23 cellular contexts compared by ENCODE assay signal in the genomic region with DNA sequence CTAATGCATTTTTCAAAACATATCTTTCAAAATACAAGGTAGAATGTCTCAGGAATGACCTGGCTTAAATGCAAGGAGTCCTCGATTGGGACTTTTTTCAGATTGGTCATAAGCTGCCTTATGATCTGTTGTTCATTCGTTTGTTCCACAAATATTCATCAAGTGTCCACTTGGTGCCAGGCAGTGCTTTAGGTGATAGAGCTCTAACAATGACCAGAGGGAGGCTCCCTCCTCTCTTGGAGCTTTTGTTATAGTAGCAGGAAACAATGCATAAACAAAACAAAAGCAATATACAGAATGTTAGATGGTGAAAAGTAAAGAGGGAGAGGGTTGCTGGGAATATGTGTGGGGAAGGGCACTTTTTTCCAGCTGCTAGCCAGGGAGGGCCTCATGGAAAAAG.
DNase-seq lines count a peak whose midpoint lies in the region; ATAC-seq, FAIRE-seq and TF ChIP-seq lines count a peak whose summit lies in the region.
"Had no signal": no experiment of that assay in that cellular context is flagged by ENCODE, and none has a peak within 500 bp of the region (broad histone marks: within the 10 kb centered on the region; RNA-seq: fewer than 3 reads in every experiment).

No MANE protein-coding gene starts in this region.

- TF ChIP-seq CTCF in omental fat pad (IDR thresholded peaks at IDR 0.05) = no peak

- FAIRE-seq in GM19239 (lab: Jason Lieb, UNC) = no peak

- peaks cover 47% of the 10 kb centered on the region for H3K36me3 Mint-ChIP-seq in activated CD8-positive, alpha-beta memory T cell treated with anti-CD3 and anti-CD28 coated beads, Interleukin-2, amount 10 ng/mL, durations not matched to agents 7 days and 5 days
- peaks cover 16% of the 10 kb centered on the region for H3K36me3 Mint-ChIP-seq in central memory CD8-positive, alpha-beta T cell (ENCODE audit: insufficient read depth)

- peak overlapping the region; percentile 2 for H3K4me3 Mint-ChIP-seq in activated CD8-positive, alpha-beta memory T cell treated with anti-CD3 and anti-CD28 coated beads, Interleukin-2, amount 10 ng/mL, durations not matched to agents 7 days and 5 days
- H3K4me3 Mint-ChIP-seq in central memory CD8-positive, alpha-beta T cell = no peak overlapping the region
- H3K4me3 Mint-ChIP-seq: activated naive CD4-positive, alpha-beta T cell treated with anti-CD3 and anti-CD28 coated beads, Interleukin-2, amount 50 U/mL, for 24 hours had no signal

- ATAC-seq in activated CD8-positive, alpha-beta memory T cell treated with anti-CD3 and anti-CD28 coated beads, Interleukin-2, amount 10 ng/mL, durations not matched to agents 7 days and 5 days = no peak
- ATAC-seq in HG03175 (IDR thresholded peaks at IDR 0.05; ENCODE audit: unreplicated experiment) = peak; percentile 23
- no peak for ATAC-seq in central memory CD8-positive, alpha-beta T cell (replicated peaks; ENCODE audit: extremely low read depth, poor library complexity, severe bottlenecking)
- ATAC-seq in omental fat pad (ENCODE audit: low FRiP score) = peak; percentile 57
- ATAC-seq: activated CD4-positive, CD25-positive, alpha-beta regulatory T cell treated with anti-CD3 and anti-CD28 coated beads, Interleukin-2, amount 50 U/mL, for 24 hours; gastrocnemius medialis; HCT116 had no signal

- H3K9me3 Mint-ChIP-seq in activated CD8-positive, alpha-beta memory T cell treated with anti-CD3 and anti-CD28 coated beads, Interleukin-2, amount 10 ng/mL, durations not matched to agents 7 days and 5 days (ENCODE audit: low read depth) = no peaks in the 10 kb centered on the region
- no peaks in the 10 kb centered on the region for H3K9me3 Mint-ChIP-seq in central memory CD8-positive, alpha-beta T cell
- H3K9me3 Mint-ChIP-seq: activated naive CD4-positive, alpha-beta T cell treated with anti-CD3 and anti-CD28 coated beads, Interleukin-2, amount 50 U/mL, for 24 hours had no signal

- CTCF ChIA-PET in activated CD8-positive, alpha-beta memory T cell treated with anti-CD3 and anti-CD28 coated beads, Interleukin-2, amount 10 ng/mL, durations not matched to agents 7 days and 5 days (lab: Charles Lee) = interaction anchor here (0.7 to 1.4 kb wide), 4 partner anchors 17 to 268 kb away, joined by 3 read pairs; no protein-coding TSS in a partner anchor

- H3K4me1 Mint-ChIP-seq in activated CD8-positive, alpha-beta memory T cell treated with anti-CD3 and anti-CD28 coated beads, Interleukin-2, amount 10 ng/mL, durations not matched to agents 7 days and 5 days = peaks cover 27% of the 10 kb centered on the region
- peaks cover 15% of the 10 kb centered on the region for H3K4me1 Mint-ChIP-seq in central memory CD8-positive, alpha-beta T cell

- no peaks in the 10 kb centered on the region for H3K27me3 Mint-ChIP-seq in activated CD8-positive, alpha-beta memory T cell treated with anti-CD3 and anti-CD28 coated beads, Interleukin-2, amount 10 ng/mL, durations not matched to agents 7 days and 5 days
- H3K27me3 Mint-ChIP-seq in central memory CD8-positive, alpha-beta T cell = no peaks in the 10 kb centered on the region
- H3K27me3 Mint-ChIP-seq: activated naive CD4-positive, alpha-beta T cell treated with anti-CD3 and anti-CD28 coated beads, Interleukin-2, amount 50 U/mL, for 24 hours had no signal

- no peak for DNase-seq in activated CD8-positive, alpha-beta memory T cell treated with anti-CD3 and anti-CD28 coated beads, Interleukin-2, amount 10 ng/mL, durations not matched to agents 7 days and 5 days
- no peak for DNase-seq in activated CD8-positive, alpha-beta memory T cell treated with anti-CD3 and anti-CD28 coated beads for 24 hours
- DNase-seq in central memory CD8-positive, alpha-beta T cell (ENCODE audit: low spot score in 2 of 2) = no peak
- DNase-seq in omental fat pad (ENCODE audit: low spot score) (no peak), NOMO-1 treated with DMSO at 0.1 percent for 48 hours (lab: John Stamatoyannopoulos, UW; ENCODE audit: unreplicated experiment) (no peak), GM19239 (ENCODE audit: insufficient read length, low spot score) (no peak), pons (ENCODE audit: low spot score) (no peak)
- DNase-seq: ACHN, brain microvascular endothelial cell, dermis blood vessel endothelial cell, EL, erythroblast, gastrocnemius medialis, midbrain, NCI-H1092 treated with DMSO at 0.1 percent for 48 hours, NCI-H2107, NCI-H524 treated with DMSO at 0.1 percent for 48 hours, nucleus accumbens, right lobe of liver had no signal

- peak overlapping the region; percentile 75 for H3K27ac Mint-ChIP-seq in activated CD8-positive, alpha-beta memory T cell treated with anti-CD3 and anti-CD28 coated beads, Interleukin-2, amount 10 ng/mL, durations not matched to agents 7 days and 5 days
- H3K27ac Mint-ChIP-seq in central memory CD8-positive, alpha-beta T cell (ENCODE audit: low read depth) = peak overlapping the region; percentile 79
- H3K27ac Mint-ChIP-seq: activated naive CD4-positive, alpha-beta T cell treated with anti-CD3 and anti-CD28 coated beads, Interleukin-2, amount 50 U/mL, for 24 hours had no signal

Comparison
In these comparisons a context has a peak if more than half of its experiments do, and no peak if none do; other contexts are left out.
1. ATAC-seq: peak in HG03175 (single experiment) and omental fat pad (single experiment); none in activated CD8-positive, alpha-beta memory T cell treated with anti-CD3 and anti-CD28 coated beads, Interleukin-2, amount 10 ng/mL, durations not matched to agents 7 days and 5 days (single experiment) and central memory CD8-positive, alpha-beta T cell (single experiment).